In genomic region chr7:139777948-139778841, GRCh38 we compare ENCODE assay signal across 1 cellular context.
A peak's percentile ranks its signal among the peaks of the same experiment; 100 is the strongest.
TF ChIP-seq lines count a peak whose summit lies in the region.

TSS of gene HIPK2 (minus strand) at chr7:139777998. CDS start at chr7:139777623, 375 bp downstream.

TF ChIP-seq in H1, 55 proteins besides CTCF, POLR2A, EP300 and RAD21 (continued from another document):
- TF ChIP-seq, protein P1, sequence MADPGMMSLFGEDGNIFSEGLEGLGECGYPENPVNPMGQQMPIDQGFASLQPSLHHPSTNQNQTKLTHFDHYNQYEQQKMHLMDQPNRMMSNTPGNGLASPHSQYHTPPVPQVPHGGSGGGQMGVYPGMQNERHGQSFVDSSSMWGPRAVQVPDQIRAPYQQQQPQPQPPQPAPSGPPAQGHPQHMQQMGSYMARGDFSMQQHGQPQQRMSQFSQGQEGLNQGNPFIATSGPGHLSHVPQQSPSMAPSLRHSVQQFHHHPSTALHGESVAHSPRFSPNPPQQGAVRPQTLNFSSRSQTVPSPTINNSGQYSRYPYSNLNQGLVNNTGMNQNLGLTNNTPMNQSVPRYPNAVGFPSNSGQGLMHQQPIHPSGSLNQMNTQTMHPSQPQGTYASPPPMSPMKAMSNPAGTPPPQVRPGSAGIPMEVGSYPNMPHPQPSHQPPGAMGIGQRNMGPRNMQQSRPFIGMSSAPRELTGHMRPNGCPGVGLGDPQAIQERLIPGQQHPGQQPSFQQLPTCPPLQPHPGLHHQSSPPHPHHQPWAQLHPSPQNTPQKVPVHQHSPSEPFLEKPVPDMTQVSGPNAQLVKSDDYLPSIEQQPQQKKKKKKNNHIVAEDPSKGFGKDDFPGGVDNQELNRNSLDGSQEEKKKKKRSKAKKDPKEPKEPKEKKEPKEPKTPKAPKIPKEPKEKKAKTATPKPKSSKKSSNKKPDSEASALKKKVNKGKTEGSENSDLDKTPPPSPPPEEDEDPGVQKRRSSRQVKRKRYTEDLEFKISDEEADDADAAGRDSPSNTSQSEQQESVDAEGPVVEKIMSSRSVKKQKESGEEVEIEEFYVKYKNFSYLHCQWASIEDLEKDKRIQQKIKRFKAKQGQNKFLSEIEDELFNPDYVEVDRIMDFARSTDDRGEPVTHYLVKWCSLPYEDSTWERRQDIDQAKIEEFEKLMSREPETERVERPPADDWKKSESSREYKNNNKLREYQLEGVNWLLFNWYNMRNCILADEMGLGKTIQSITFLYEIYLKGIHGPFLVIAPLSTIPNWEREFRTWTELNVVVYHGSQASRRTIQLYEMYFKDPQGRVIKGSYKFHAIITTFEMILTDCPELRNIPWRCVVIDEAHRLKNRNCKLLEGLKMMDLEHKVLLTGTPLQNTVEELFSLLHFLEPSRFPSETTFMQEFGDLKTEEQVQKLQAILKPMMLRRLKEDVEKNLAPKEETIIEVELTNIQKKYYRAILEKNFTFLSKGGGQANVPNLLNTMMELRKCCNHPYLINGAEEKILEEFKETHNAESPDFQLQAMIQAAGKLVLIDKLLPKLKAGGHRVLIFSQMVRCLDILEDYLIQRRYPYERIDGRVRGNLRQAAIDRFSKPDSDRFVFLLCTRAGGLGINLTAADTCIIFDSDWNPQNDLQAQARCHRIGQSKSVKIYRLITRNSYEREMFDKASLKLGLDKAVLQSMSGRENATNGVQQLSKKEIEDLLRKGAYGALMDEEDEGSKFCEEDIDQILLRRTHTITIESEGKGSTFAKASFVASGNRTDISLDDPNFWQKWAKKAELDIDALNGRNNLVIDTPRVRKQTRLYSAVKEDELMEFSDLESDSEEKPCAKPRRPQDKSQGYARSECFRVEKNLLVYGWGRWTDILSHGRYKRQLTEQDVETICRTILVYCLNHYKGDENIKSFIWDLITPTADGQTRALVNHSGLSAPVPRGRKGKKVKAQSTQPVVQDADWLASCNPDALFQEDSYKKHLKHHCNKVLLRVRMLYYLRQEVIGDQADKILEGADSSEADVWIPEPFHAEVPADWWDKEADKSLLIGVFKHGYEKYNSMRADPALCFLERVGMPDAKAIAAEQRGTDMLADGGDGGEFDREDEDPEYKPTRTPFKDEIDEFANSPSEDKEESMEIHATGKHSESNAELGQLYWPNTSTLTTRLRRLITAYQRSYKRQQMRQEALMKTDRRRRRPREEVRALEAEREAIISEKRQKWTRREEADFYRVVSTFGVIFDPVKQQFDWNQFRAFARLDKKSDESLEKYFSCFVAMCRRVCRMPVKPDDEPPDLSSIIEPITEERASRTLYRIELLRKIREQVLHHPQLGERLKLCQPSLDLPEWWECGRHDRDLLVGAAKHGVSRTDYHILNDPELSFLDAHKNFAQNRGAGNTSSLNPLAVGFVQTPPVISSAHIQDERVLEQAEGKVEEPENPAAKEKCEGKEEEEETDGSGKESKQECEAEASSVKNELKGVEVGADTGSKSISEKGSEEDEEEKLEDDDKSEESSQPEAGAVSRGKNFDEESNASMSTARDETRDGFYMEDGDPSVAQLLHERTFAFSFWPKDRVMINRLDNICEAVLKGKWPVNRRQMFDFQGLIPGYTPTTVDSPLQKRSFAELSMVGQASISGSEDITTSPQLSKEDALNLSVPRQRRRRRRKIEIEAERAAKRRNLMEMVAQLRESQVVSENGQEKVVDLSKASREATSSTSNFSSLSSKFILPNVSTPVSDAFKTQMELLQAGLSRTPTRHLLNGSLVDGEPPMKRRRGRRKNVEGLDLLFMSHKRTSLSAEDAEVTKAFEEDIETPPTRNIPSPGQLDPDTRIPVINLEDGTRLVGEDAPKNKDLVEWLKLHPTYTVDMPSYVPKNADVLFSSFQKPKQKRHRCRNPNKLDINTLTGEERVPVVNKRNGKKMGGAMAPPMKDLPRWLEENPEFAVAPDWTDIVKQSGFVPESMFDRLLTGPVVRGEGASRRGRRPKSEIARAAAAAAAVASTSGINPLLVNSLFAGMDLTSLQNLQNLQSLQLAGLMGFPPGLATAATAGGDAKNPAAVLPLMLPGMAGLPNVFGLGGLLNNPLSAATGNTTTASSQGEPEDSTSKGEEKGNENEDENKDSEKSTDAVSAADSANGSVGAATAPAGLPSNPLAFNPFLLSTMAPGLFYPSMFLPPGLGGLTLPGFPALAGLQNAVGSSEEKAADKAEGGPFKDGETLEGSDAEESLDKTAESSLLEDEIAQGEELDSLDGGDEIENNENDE (IDR thresholded peaks at IDR 0.05; ENCODE audit: insufficient replicate concordance, low read length), result no peak
- TF ChIP-seq SRF (IDR thresholded peaks at IDR 0.05; ENCODE audit: low read depth, low read length), result peak; percentile 89
- no peak for TF ChIP-seq POLR2AphosphoS5 (IDR thresholded peaks at IDR 0.05; ENCODE audit: low read depth, low read length)
- TF ChIP-seq SP1 (IDR thresholded peaks at IDR 0.05; ENCODE audit: low read depth, low read length), result no peak
- no peak for TF ChIP-seq SAP30 (IDR thresholded peaks at IDR 0.05; ENCODE audit: insufficient read depth, insufficient replicate concordance, low read length)
- TF ChIP-seq KDM4A (IDR thresholded peaks at IDR 0.05; ENCODE audit: low read depth, low read length, severe bottlenecking), result peak; percentile 97
- TF ChIP-seq CHD2 (IDR thresholded peaks at IDR 0.05; ENCODE audit: low read length), result no peak
- no peak for TF ChIP-seq TEAD4 (IDR thresholded peaks at IDR 0.05; ENCODE audit: low read depth, low read length)
- TF ChIP-seq FOSL1 (IDR thresholded peaks at IDR 0.05; ENCODE audit: insufficient read depth, low read depth, low read length), result no peak
- TF ChIP-seq SUZ12 (IDR thresholded peaks at IDR 0.05; ENCODE audit: low read length), result peak; percentile 54; the same call in 1 of the 2 replicates
- TF ChIP-seq SP4 (IDR thresholded peaks at IDR 0.05; ENCODE audit: low read length), result no peak
- TF ChIP-seq GABPA (IDR thresholded peaks at IDR 0.05; ENCODE audit: borderline replicate concordance, insufficient read depth, low read length), result no peak
- TF ChIP-seq SIN3A (conservative IDR thresholded peaks at IDR 0.05 in 1 of 2, IDR thresholded peaks at IDR 0.05 in 1 of 2; ENCODE audit: low read depth in 1 of 2, low read length in 2 of 2), result peak; percentile 38 to 48; a peak in 1 of 4 replicates
- no peak for TF ChIP-seq SIRT6 (IDR thresholded peaks at IDR 0.05; ENCODE audit: low read length)
- no peak for TF ChIP-seq TAF7 (optimal IDR thresholded peaks at IDR 0.05; ENCODE audit: borderline replicate concordance, low read depth, low read length)
- peak in 1 of 2 experiments; percentile 83; a peak in 1 of 4 replicates for TF ChIP-seq HDAC2 (IDR thresholded peaks at IDR 0.05; ENCODE audit: borderline replicate concordance in 1 of 2, low read depth in 2 of 2, low read length in 2 of 2)
- TF ChIP-seq RNF2 (IDR thresholded peaks at IDR 0.05; ENCODE audit: borderline replicate concordance, low read depth, low read length, missing control alignments, poor library complexity, severe bottlenecking), result no peak
- TF ChIP-seq TAF1 (IDR thresholded peaks at IDR 0.05; ENCODE audit: low read depth, low read length), result 0 out of 2 replicates have a peak, but pooled peaks have one; percentile 28
- 0 out of 2 replicates have a peak, but pooled peaks have one; percentile 9 for TF ChIP-seq KDM1A (IDR thresholded peaks at IDR 0.05; ENCODE audit: borderline replicate concordance, low read length)
- TF ChIP-seq ATF3 (IDR thresholded peaks at IDR 0.05; ENCODE audit: insufficient read depth, low read depth, low read length), result no peak
- peak; percentile 17 for TF ChIP-seq EZH2 (IDR thresholded peaks at IDR 0.05; ENCODE audit: low read depth, low read length, severe bottlenecking)
- TF ChIP-seq MAX (IDR thresholded peaks at IDR 0.05), result peak; percentile 3
- no peak for TF ChIP-seq BCL11A (IDR thresholded peaks at IDR 0.05; ENCODE audit: low read depth in 2 of 2, low read length in 2 of 2)
- TF ChIP-seq GTF2F1 (IDR thresholded peaks at IDR 0.05; ENCODE audit: borderline replicate concordance, low read depth, low read length), result no peak
- no peak for TF ChIP-seq BRCA1 (IDR thresholded peaks at IDR 0.05; ENCODE audit: low read depth, low read length)
- TF ChIP-seq RFX5 (IDR thresholded peaks at IDR 0.05; ENCODE audit: borderline replicate concordance, low read depth, low read length), result no peak
- peak; percentile 46; the same call in 1 of the 2 replicates for TF ChIP-seq YY1 (IDR thresholded peaks at IDR 0.05; ENCODE audit: low read depth, low read length)
- no peak for TF ChIP-seq TBP (IDR thresholded peaks at IDR 0.05; ENCODE audit: low read depth, low read length)
- peak; percentile 76 for TF ChIP-seq RBBP5 (IDR thresholded peaks at IDR 0.05; ENCODE audit: borderline replicate concordance, low read depth, low read length)
- peak; percentile 51; the same call in 1 of the 2 replicates for TF ChIP-seq PHF8 (conservative IDR thresholded peaks at IDR 0.05; ENCODE audit: low read depth, low read length)
- TF ChIP-seq, protein P2, sequence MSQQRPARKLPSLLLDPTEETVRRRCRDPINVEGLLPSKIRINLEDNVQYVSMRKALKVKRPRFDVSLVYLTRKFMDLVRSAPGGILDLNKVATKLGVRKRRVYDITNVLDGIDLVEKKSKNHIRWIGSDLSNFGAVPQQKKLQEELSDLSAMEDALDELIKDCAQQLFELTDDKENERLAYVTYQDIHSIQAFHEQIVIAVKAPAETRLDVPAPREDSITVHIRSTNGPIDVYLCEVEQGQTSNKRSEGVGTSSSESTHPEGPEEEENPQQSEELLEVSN (IDR thresholded peaks at IDR 0.05), result peak; percentile 72
- peak; percentile 39; the same call in 1 of the 2 replicates for TF ChIP-seq CREB1 (IDR thresholded peaks at IDR 0.05)
- peak; percentile 60 for TF ChIP-seq ASH2L (IDR thresholded peaks at IDR 0.05; ENCODE audit: low read length)
- TF ChIP-seq NRF1 (IDR thresholded peaks at IDR 0.05; ENCODE audit: low read depth, low read length), result no peak
- TF ChIP-seq KDM5A (IDR thresholded peaks at IDR 0.05; ENCODE audit: low read length), result no peak
